In genomic region chr3:155178810-155179424, GRCh38 we compare ENCODE assay signal across 15 cellular contexts.
DNase-seq lines count a peak whose midpoint lies in the region; ATAC-seq, FAIRE-seq and TF ChIP-seq lines count a peak whose summit lies in the region.
"Had no signal": no experiment of that assay in that cellular context is flagged by ENCODE, and none has a peak within 500 bp of the region (broad histone marks: within the 10 kb centered on the region; RNA-seq: fewer than 3 reads in every experiment).

No MANE protein-coding gene starts in this region.

- CTCF ChIA-PET in endothelial cell of umbilical vein (lab: Charles Lee): no interaction called here

- TF ChIP-seq CTCF in H9 (conservative IDR thresholded peaks at IDR 0.05) (no peak), endothelial cell of umbilical vein (IDR thresholded peaks at IDR 0.05; ENCODE audit: extremely low read depth in 1 of 2, insufficient read depth in 1 of 2, low read depth in 1 of 2, low read length in 2 of 2) (no peak), upper lobe of left lung (IDR thresholded peaks at IDR 0.05) (no peak)

- H4K5ac ChIP-seq in H9 (ENCODE audit: insufficient read length, low read depth, low read length): no peak overlapping the region

- H3K18ac ChIP-seq in H9 (ENCODE audit: insufficient read length, low read depth, low read length): no peak overlapping the region

- H4K8ac ChIP-seq in H9 (replicated peaks; ENCODE audit: insufficient read length, low read depth, low read length): no peak overlapping the region

- H3K79me2 ChIP-seq in H9 (ENCODE audit: insufficient read depth, low read length) (no peaks in the 10 kb centered on the region), endothelial cell of umbilical vein (ENCODE audit: control insufficient read depth, insufficient read depth, low read length) (no peaks in the 10 kb centered on the region)

- no TSS peak for BruUV-seq in endothelial cell of umbilical vein (replicated peaks; lab: Mats Ljungman, UMichigan)

- H2AFZ ChIP-seq in H9 (ENCODE audit: low read length) (no peak overlapping the region), endothelial cell of umbilical vein (ENCODE audit: low read depth, low read length) (no peak overlapping the region)

- no peak overlapping the region for H2BK20ac ChIP-seq in H9 (ENCODE audit: low read depth, low read length, poor library complexity, severe bottlenecking)

- H3K27ac Mint-ChIP-seq in H9: no peak overlapping the region
- H3K27ac Mint-ChIP-seq: T-cell had no signal

- H3K4me3 Mint-ChIP-seq in H9: no peak overlapping the region
- H3K4me3 Mint-ChIP-seq: T-cell had no signal

- intact Hi-C loops in endothelial cell of umbilical vein (cut with micrococcal nuclease): no loop called here

- H3K9me3 ChIP-seq in H9 (ENCODE audit: control insufficient read depth, low read depth, low read length) (no peaks in the 10 kb centered on the region), endothelial cell of umbilical vein (replicated peaks; ENCODE audit: control insufficient read depth, insufficient read depth, low read length) (no peaks in the 10 kb centered on the region), upper lobe of left lung (no peaks in the 10 kb centered on the region)
- H3K9me3 ChIP-seq: MG63, SJSA1 had no signal

- no peak overlapping the region for H2BK15ac ChIP-seq in H9 (ENCODE audit: low read depth, low read length)

- H3K4me2 ChIP-seq in H9 (ENCODE audit: insufficient read depth, insufficient read length, low read length) (no peak overlapping the region), endothelial cell of umbilical vein (ENCODE audit: insufficient read depth, low read length) (no peak overlapping the region)

- peaks cover 0 to 8% (median 0%) of the 10 kb centered on the region in 3 experiments; a peak in 3 of 7 replicates for H3K36me3 Mint-ChIP-seq in H9 (ENCODE audit: insufficient read depth in 1 of 3, low read depth in 3 of 3)
- H3K36me3 Mint-ChIP-seq: T-cell had no signal

- no peak for TF ChIP-seq POLR2A in endothelial cell of umbilical vein (IDR thresholded peaks at IDR 0.05; ENCODE audit: low read depth, low read length)
- no peak for TF ChIP-seq POLR2A in upper lobe of left lung (IDR thresholded peaks at IDR 0.05)

- no peak overlapping the region for H3T11ph ChIP-seq in H9 (ENCODE audit: low read length)

- H3K9ac ChIP-seq in H9 (ENCODE audit: extremely low read depth, insufficient read length, low read length) (no peak overlapping the region), endothelial cell of umbilical vein (replicated peaks; ENCODE audit: extremely low read depth, insufficient read depth, low read length) (no peak overlapping the region)

- ATAC-seq in upper lobe of left lung (ENCODE audit: low FRiP score in 2 of 2): peak; percentile 36 to 46
- ATAC-seq: T-cell had no signal

- H3K27ac ChIP-seq in H9 (ENCODE audit: insufficient read length, low read depth, low read length): no peak overlapping the region
- H3K27ac ChIP-seq in endothelial cell of umbilical vein (ENCODE audit: insufficient read depth, low read depth, low read length): no peak overlapping the region
- H3K27ac ChIP-seq in upper lobe of left lung: no peak overlapping the region
- H3K27ac ChIP-seq: RWPE1, SJSA1 had no signal

- DNase-seq in H9: no peak
- peak; percentile 55 for DNase-seq in OCI-M1 (lab: John Stamatoyannopoulos, UW)
- peak; percentile 5 for DNase-seq in endothelial cell of umbilical vein (ENCODE audit: low read depth, low spot score)
- DNase-seq in upper lobe of left lung: no peak
- no peak for DNase-seq in frontal cortex (ENCODE audit: low spot score in 2 of 2)
- DNase-seq in NCI-H526 (lab: John Stamatoyannopoulos, UW): no peak
- DNase-seq in AG08396 (ENCODE audit: low spot score): no peak
- DNase-seq: ACHN, DMS153, MG63, NCI-H187 treated with DMSO at 0.1 percent for 48 hours, NCI-H2171, T-cell had no signal

- H3K79me1 ChIP-seq in H9 (ENCODE audit: insufficient read depth, low read depth, low read length, poor library complexity, severe bottlenecking): no peaks in the 10 kb centered on the region

- no peaks in the 10 kb centered on the region for H3K27me3 Mint-ChIP-seq in H9 (ENCODE audit: low read depth)
- H3K27me3 Mint-ChIP-seq: T-cell had no signal

- H2BK120ac ChIP-seq in H9 (ENCODE audit: low read depth, low read length, poor library complexity, severe bottlenecking): no peak overlapping the region

- no peak overlapping the region for H2BK12ac ChIP-seq in H9 (ENCODE audit: insufficient read length, low read depth, low read length)

- no peak overlapping the region for H3K23ac ChIP-seq in H9 (ENCODE audit: insufficient read length, low read depth, low read length)

- no CpG with 5 or more reads among the region's 3 CpGs for WGBS in H9 (ENCODE audit: extremely low coverage, insufficient read length, low lambda C conversion rate)
- 72 to 76% methylated on average over 3 of the region's 3 CpGs for WGBS in upper lobe of left lung, 2 donors

- H3K27me3 ChIP-seq in H9 (ENCODE audit: insufficient read depth, low read length): no peaks in the 10 kb centered on the region
- H3K27me3 ChIP-seq in endothelial cell of umbilical vein (ENCODE audit: control insufficient read depth in 2 of 2, insufficient read depth in 2 of 2, low read length in 2 of 2): no peaks in the 10 kb centered on the region
- no peaks in the 10 kb centered on the region for H3K27me3 ChIP-seq in upper lobe of left lung
- H3K27me3 ChIP-seq: MG63, SJSA1 had no signal

- H3K9me1 ChIP-seq in endothelial cell of umbilical vein (replicated peaks; ENCODE audit: control insufficient read depth, extremely low read depth, insufficient read depth, low read length): no peaks in the 10 kb centered on the region

- H3K14ac ChIP-seq in H9 (ENCODE audit: insufficient read depth, low read length): no peak overlapping the region

- TF ChIP-seq EP300 in upper lobe of left lung (IDR thresholded peaks at IDR 0.05): no peak

- H4K91ac ChIP-seq in H9 (ENCODE audit: insufficient read length, low read depth, low read length): no peak overlapping the region

- H3K56ac ChIP-seq in H9 (ENCODE audit: insufficient read length, low read depth, low read length): no peak overlapping the region

- no peaks in the 10 kb centered on the region for H3K4me1 ChIP-seq in H9 (ENCODE audit: insufficient read depth, low read length)
- H3K4me1 ChIP-seq in endothelial cell of umbilical vein (ENCODE audit: control insufficient read depth, extremely low read depth, insufficient read depth, low read length): no peaks in the 10 kb centered on the region
- H3K4me1 ChIP-seq in upper lobe of left lung: no peaks in the 10 kb centered on the region
- H3K4me1 ChIP-seq: SJSA1 had no signal

- H4K20me1 ChIP-seq in H9 (ENCODE audit: control insufficient read depth, insufficient read depth, insufficient read length) (no peaks in the 10 kb centered on the region), endothelial cell of umbilical vein (replicated peaks; ENCODE audit: control insufficient read depth, extremely low read depth, insufficient read depth, low read length) (no peaks in the 10 kb centered on the region)

- H3K4me1 Mint-ChIP-seq in H9: peaks cover 7 to 8% of the 10 kb centered on the region in 2 experiments; a peak in 3 of 4 replicates

- no peak overlapping the region for H3K4ac ChIP-seq in H9 (ENCODE audit: low read depth, low read length)

- H2BK5ac ChIP-seq in H9 (ENCODE audit: insufficient read length, low read length): peak overlapping the region; percentile 79

- no peak for FAIRE-seq in endothelial cell of umbilical vein (lab: Jason Lieb, UNC)
- no peak for FAIRE-seq in frontal cortex (lab: Jason Lieb, UNC)

- dilution Hi-C loops in endothelial cell of umbilical vein (cut with MboI; ENCODE audit: extremely low pct_ligation_motif_present, low sequenced_read_pairs): no loop called here

- H3K36me3 ChIP-seq in endothelial cell of umbilical vein (ENCODE audit: control insufficient read depth in 2 of 2, extremely low read depth in 1 of 2, insufficient read depth in 2 of 2, low read length in 2 of 2) (no peaks in the 10 kb centered on the region), upper lobe of left lung (no peaks in the 10 kb centered on the region)
- H3K36me3 ChIP-seq: MG63, SJSA1 had no signal

- H3K9me3 Mint-ChIP-seq in H9: no peaks in the 10 kb centered on the region
- H3K9me3 Mint-ChIP-seq: T-cell had no signal

- H2AK5ac ChIP-seq in H9 (ENCODE audit: insufficient read length, low read length): no peak overlapping the region

- POLR2A ChIA-PET in endothelial cell of umbilical vein (lab: Charles Lee): no interaction called here

- no peaks in the 10 kb centered on the region for H3K23me2 ChIP-seq in H9 (ENCODE audit: insufficient read length, low read depth, low read length, poor library complexity, severe bottlenecking)

- H3K4me3 ChIP-seq in endothelial cell of umbilical vein (replicated peaks in 1 of 3; ENCODE audit: insufficient read depth in 1 of 3, low read depth in 1 of 3, low read length in 3 of 3) (no peak overlapping the region), upper lobe of left lung (no peak overlapping the region)
- H3K4me3 ChIP-seq: MG63, SJSA1 had no signal

TF ChIP-seq in endothelial cell of umbilical vein, 7 proteins besides CTCF, POLR2A, EP300 and RAD21:
- TF ChIP-seq MYC (IDR thresholded peaks at IDR 0.05; ENCODE audit: low read depth, low read length) (no peak), POLR2AphosphoS5 (IDR thresholded peaks at IDR 0.05; ENCODE audit: insufficient read depth, low read depth, low read length) (no peak), GATA2 (IDR thresholded peaks at IDR 0.05; ENCODE audit: insufficient read depth, insufficient read length, low read depth, low read length) (no peak), EZH2 (IDR thresholded peaks at IDR 0.05; ENCODE audit: borderline replicate concordance, low read depth, low read length, severe bottlenecking) (no peak), JUN (IDR thresholded peaks at IDR 0.05; ENCODE audit: borderline replicate concordance, insufficient read depth, insufficient read length, low read depth) (no peak), FOS (IDR thresholded peaks at IDR 0.05; ENCODE audit: borderline replicate concordance, insufficient read depth, low read length) (no peak), MAX (IDR thresholded peaks at IDR 0.05; ENCODE audit: insufficient read depth, insufficient read length) (no peak)

Comparison
In these comparisons a context has a peak if more than half of its experiments do, and no peak if none do; other contexts are left out.
1. DNase-seq: peak in OCI-M1 (single experiment) and endothelial cell of umbilical vein (single experiment); none in H9 (single experiment), upper lobe of left lung (0 of 2), frontal cortex (0 of 2), NCI-H526 (0 of 2) and AG08396 (single experiment).